Comparison of ENCODE assay signal across 8 cellular contexts in genomic region chr12:6613015-6613775, GRCh38. TPM values are rescaled to one million over a fixed set of nuclear protein-coding genes. Genes with fewer than 3 reads are reported as not detected.
DNase-seq lines count a peak whose midpoint lies in the region; ATAC-seq, FAIRE-seq and TF ChIP-seq lines count a peak whose summit lies in the region.

No MANE protein-coding gene starts in this region.

- no peaks in the 10 kb centered on the region for H3K36me3 Mint-ChIP-seq in CD14-positive monocyte

- peak overlapping the region; percentile 76 for H2AFZ ChIP-seq in GM12878 (ENCODE audit: control insufficient read depth, low read depth, low read length)

- no peak for FAIRE-seq in GM12878 (lab: Jason Lieb, UNC)

- CTCF ChIA-PET in GM12878 (lab: Yijun Ruan, JAX) = interaction anchor here (0.6 to 3.9 kb wide), 14 partner anchors 9 to 283 kb away, joined by 3 to 21 read pairs (median 4); partner anchors contain the start of genes COPS7A and ZNF384

- H3K27me3 Mint-ChIP-seq in CD14-positive monocyte (ENCODE audit: low read depth in 3 of 3) = peaks cover 0 to 3% (median 3%) of the 10 kb centered on the region in 3 donors

- 19% methylated on average over 17 of the region's 17 CpGs for WGBS in GM12878 (ENCODE audit: insufficient coverage, insufficient replicate concordance, low lambda C conversion rate, missing lambda C conversion rate)

- no peaks in the 10 kb centered on the region for H4K20me1 ChIP-seq in GM12878 (ENCODE audit: control insufficient read depth, insufficient read depth)

- H3K9me3 Mint-ChIP-seq in CD14-positive monocyte = peaks cover 0 to 3% (median 0%) of the 10 kb centered on the region in 7 donors

- peak; percentile 19 for ATAC-seq in GM12878
- ATAC-seq in HG02981 (IDR thresholded peaks at IDR 0.05; ENCODE audit: unreplicated experiment) = no peak
- ATAC-seq in HG03442 (IDR thresholded peaks at IDR 0.05; ENCODE audit: unreplicated experiment) = no peak

- RAD21 ChIA-PET in GM12878 (lab: Charles Lee; ENCODE audit: unreplicated experiment) = interaction anchor here (0.6 to 2.6 kb wide), 13 partner anchors 9 to 148 kb away, joined by 3 to 13 read pairs (median 5); partner anchors contain the start of genes LPAR5, MLF2 and ZNF384

- peak overlapping the region; percentile 75 for H3K4me2 ChIP-seq in GM12878 (ENCODE audit: control insufficient read depth, insufficient read depth)

- no peaks in the 10 kb centered on the region for H3K36me3 ChIP-seq in GM12878 (ENCODE audit: control insufficient read depth in 2 of 2, insufficient read depth in 2 of 2, low read length in 1 of 2)

- in situ Hi-C loops in GM12878 (cut with MboI) = no loop called here

- peak overlapping the region; percentile 97 for H3K27ac ChIP-seq in HL-60 (replicated peaks)
- peak overlapping the region; percentile 75 for H3K27ac ChIP-seq in GM12878 (ENCODE audit: control insufficient read depth, insufficient read depth)

- no peaks in the 10 kb centered on the region for H3K9me3 ChIP-seq in GM12878 (replicated peaks; ENCODE audit: control insufficient read depth, insufficient read depth, low read length)

- peak overlapping the region; percentile 47 for H3K9ac ChIP-seq in GM12878 (ENCODE audit: control insufficient read depth, insufficient read depth, low read length)

- peaks cover 48% of the 10 kb centered on the region for H3K4me1 Mint-ChIP-seq in CD14-positive monocyte

- no TSS peak for BruUV-seq in GM12878 (replicated peaks; lab: Mats Ljungman, UMichigan)

- H3K27me3 ChIP-seq in HL-60 (ENCODE audit: insufficient read depth, poor library complexity, severe bottlenecking) (no peaks in the 10 kb centered on the region), GM12878 (replicated peaks in 1 of 2; ENCODE audit: control insufficient read depth in 2 of 2, insufficient read depth in 2 of 2, low read length in 1 of 2) (no peaks in the 10 kb centered on the region)

- peak overlapping the region; percentile 60 to 73 for H3K4me3 Mint-ChIP-seq in CD14-positive monocyte

- H3K4me1 ChIP-seq in GM12878 (ENCODE audit: control insufficient read depth, insufficient read depth, low read length) = peaks cover 32% of the 10 kb centered on the region

- H3K27ac Mint-ChIP-seq in CD14-positive monocyte = peak overlapping the region; percentile 43 to 85 (median 74)

- intact Hi-C loops in CD14-positive monocyte (cut with micrococcal nuclease) = no loop called here
- intact Hi-C loops in GM12878 (cut with micrococcal nuclease; ENCODE audit: unreplicated experiment) = loop anchor here (1.0 kb wide), 1 partner anchor 76 kb away; the partner anchor contains the start of gene ZNF384

- TF ChIP-seq POLR2A in GM12878 (IDR thresholded peaks at IDR 0.05; ENCODE audit: low read depth, low read length) = no peak; the same call in 1 of the 2 replicates

- no peak for DNase-seq in CD14-positive monocyte (ENCODE audit: low spot score)
- peak; percentile 93 to 95 for DNase-seq in HL-60 (ENCODE audit: low read depth in 1 of 2, low spot score in 1 of 2)
- DNase-seq in NCI-H748 treated with DMSO at 0.1 percent for 48 hours (lab: John Stamatoyannopoulos, UW) = peak; percentile 50
- no peak for DNase-seq in GM12878 (ENCODE audit: low read depth, low spot score)
- DNase-seq in renal cortical epithelial cell (ENCODE audit: low read depth) = peak; percentile 58

- H3K79me2 ChIP-seq in GM12878 (ENCODE audit: control insufficient read depth, insufficient read depth, low read length) = no peaks in the 10 kb centered on the region

- POLR2A ChIA-PET in GM12878 (lab: Charles Lee) = interaction anchor here (0.6 to 2.5 kb wide), 19 partner anchors 8 to 258 kb away, joined by 3 to 13 read pairs (median 5); partner anchors contain the start of genes CDCA3, LPAR5, PTMS and USP5

- H3K4me3 ChIP-seq in HL-60 (replicated peaks; ENCODE audit: insufficient read depth, low read length) (peak overlapping the region; percentile 13; the same call in 1 of the 2 replicates), GM12878 (no peak overlapping the region), iPS-11a (ENCODE audit: low read depth, low read length) (peak overlapping the region; percentile 17)

- TF ChIP-seq EP300 in GM12878 (IDR thresholded peaks at IDR 0.05; ENCODE audit: borderline replicate concordance in 1 of 2, control insufficient read depth in 1 of 2, low read depth in 2 of 2, low read length in 2 of 2) = no peak

- no peak for TF ChIP-seq CTCF in CD14-positive monocyte (IDR thresholded peaks at IDR 0.05)
- TF ChIP-seq CTCF in HL-60 (IDR thresholded peaks at IDR 0.05; ENCODE audit: insufficient read depth, low read length) = no peak
- no peak for TF ChIP-seq CTCF in GM12878 (IDR thresholded peaks at IDR 0.05 in 2 of 3, conservative IDR thresholded peaks at IDR 0.05 in 1 of 3; ENCODE audit: control insufficient read depth in 2 of 3, extremely low read depth in 1 of 3, insufficient read depth in 1 of 3, low read depth in 3 of 3, low read length in 3 of 3)

- SMC1A ChIA-PET in GM12878 (lab: Charles Lee; ENCODE audit: uncharacterized antibody, unreplicated experiment) = interaction anchor here (0.6 to 3.7 kb wide), 12 partner anchors 9 to 1334 kb away, joined by 3 to 13 read pairs (median 4); no protein-coding TSS in a partner anchor

- no peak for TF ChIP-seq RAD21 in GM12878 (IDR thresholded peaks at IDR 0.05; ENCODE audit: insufficient read depth, low read depth, low read length)

RNA-seq across cellular contexts. Expression of gene CHD4, which starts 6.0 kb away (rescaled TPM):
- 10 to 100 TPM in 1 of 2 donors, 1 to 10 TPM in 1; 9.9 to 16.2 TPM for polyA plus RNA-seq in CD14-positive monocyte
- 232 and 247 TPM in 2 replicates for total RNA-seq in GM12878 (2013; cell fraction: nucleolus; rRNA removed)
- total RNA-seq in GM12878 (2014; rRNA removed) = 303 and 304 TPM in 2 replicates
- total RNA-seq in GM12878 (2014; rRNA removed; fragmentation: Illumina TruSeq; extraction: Trizol) = 182 and 184 TPM in 2 replicates
- 323 and 342 TPM in 2 replicates for total RNA-seq in GM12878 (2021)
- polyA plus RNA-seq in GM12878 (2011; ENCODE audit: low read depth) = 145 TPM
- 83.6 and 113 TPM in 2 replicates for polyA plus RNA-seq in GM12878 (2011; rRNA removed)
- polyA plus RNA-seq in GM12878 (2011; cell fraction: cytosol; rRNA removed) = 141 and 175 TPM in 2 replicates
- polyA plus RNA-seq in GM12878 (2011; cell fraction: nucleus; rRNA removed) = 211 and 406 TPM in 2 replicates
- polyA plus RNA-seq in GM12878 (2012) = 107 and 108 TPM in 2 replicates
- 250 and 254 TPM in 2 replicates for polyA plus RNA-seq in GM12878 (2014; fragmentation: Illumina TruSeq; extraction: Trizol)
- polyA plus RNA-seq in GM12878 (2014; fragmentation: Nextera tagmentation; extraction: Ambion mirVana) = 100 to 1,000 TPM in 1 of 2 experiments, 10 to 100 TPM in 1; 58.6 to 109 TPM
- 179 and 208 TPM in 2 replicates for polyA plus RNA-seq in GM12878 (2014; rRNA removed)
- 100 to 1,000 TPM in 1 of 2 experiments, 10 to 100 TPM in 1; 99.6 to 109 TPM for polyA plus RNA-seq in GM12878 (2016; fragmentation: Nextera tagmentation; extraction: Ambion mirVana)
- 223 and 229 TPM in 2 replicates for polyA minus RNA-seq in GM12878 (2011; rRNA and poly(A)+ RNA removed)
- 125 and 140 TPM in 2 replicates for polyA minus RNA-seq in GM12878 (2011; cell fraction: cytosol; rRNA and poly(A)+ RNA removed)
- 64.0 and 145 TPM in 2 replicates for polyA minus RNA-seq in GM12878 (2011; cell fraction: nucleus; rRNA and poly(A)+ RNA removed)
- 228 and 358 TPM in 2 replicates for total RNA-seq in renal cortical epithelial cell

RNA-seq across cellular contexts. Expression of gene LPAR5, which starts 22.6 kb away (rescaled TPM):
- polyA plus RNA-seq in CD14-positive monocyte = under 1 TPM; 0.14 to 0.18 TPM
- 21.8 and 24.3 TPM in 2 replicates for total RNA-seq in GM12878 (2013; cell fraction: nucleolus; rRNA removed)
- 4.1 and 4.6 TPM in 2 replicates for total RNA-seq in GM12878 (2014; rRNA removed)
- 2.0 and 2.1 TPM in 2 replicates for total RNA-seq in GM12878 (2014; rRNA removed; fragmentation: Illumina TruSeq; extraction: Trizol)
- 7.9 and 8.2 TPM in 2 replicates for total RNA-seq in GM12878 (2021)
- 2.0 TPM for polyA plus RNA-seq in GM12878 (2011; ENCODE audit: low read depth)
- 4.2 and 5.7 TPM in 2 replicates for polyA plus RNA-seq in GM12878 (2011; rRNA removed)
- polyA plus RNA-seq in GM12878 (2011; cell fraction: cytosol; rRNA removed) = 10.9 and 12.6 TPM in 2 replicates
- polyA plus RNA-seq in GM12878 (2011; cell fraction: nucleus; rRNA removed) = 7.1 and 8.7 TPM in 2 replicates
- polyA plus RNA-seq in GM12878 (2012) = 2.7 and 5.0 TPM in 2 replicates
- polyA plus RNA-seq in GM12878 (2014; fragmentation: Illumina TruSeq; extraction: Trizol) = 4.5 and 5.2 TPM in 2 replicates
- polyA plus RNA-seq in GM12878 (2014; fragmentation: Nextera tagmentation; extraction: Ambion mirVana) = 1 to 10 TPM; 1.3 to 1.7 TPM
- polyA plus RNA-seq in GM12878 (2014; rRNA removed) = 6.1 and 7.2 TPM in 2 replicates
- polyA plus RNA-seq in GM12878 (2016; fragmentation: Nextera tagmentation; extraction: Ambion mirVana) = 1 to 10 TPM; 5.4 to 5.6 TPM
- polyA minus RNA-seq in GM12878 (2011; rRNA and poly(A)+ RNA removed) = 6.6 and 10.1 TPM in 2 replicates
- polyA minus RNA-seq in GM12878 (2011; cell fraction: cytosol; rRNA and poly(A)+ RNA removed) = 6.5 and 8.4 TPM in 2 replicates
- polyA minus RNA-seq in GM12878 (2011; cell fraction: nucleus; rRNA and poly(A)+ RNA removed) = 3.3 and 6.4 TPM in 2 replicates
- total RNA-seq in renal cortical epithelial cell = 0.17 TPM in 1 of 2 replicates, not detected in the other

RNA-seq across cellular contexts. Expression of gene ACRBP, which starts 34.0 kb away (rescaled TPM):
- 10 to 100 TPM; 10.2 to 10.3 TPM for polyA plus RNA-seq in CD14-positive monocyte
- 4.5 and 4.9 TPM in 2 replicates for total RNA-seq in GM12878 (2013; cell fraction: nucleolus; rRNA removed)
- total RNA-seq in GM12878 (2014; rRNA removed) = 0.27 and 1.1 TPM in 2 replicates
- 0.69 and 1.1 TPM in 2 replicates for total RNA-seq in GM12878 (2014; rRNA removed; fragmentation: Illumina TruSeq; extraction: Trizol)
- total RNA-seq in GM12878 (2021) = 1.4 and 1.8 TPM in 2 replicates
- 0.55 TPM for polyA plus RNA-seq in GM12878 (2011; ENCODE audit: low read depth)
- polyA plus RNA-seq in GM12878 (2011; rRNA removed) = 0.80 and 0.84 TPM in 2 replicates
- 0.94 and 1.2 TPM in 2 replicates for polyA plus RNA-seq in GM12878 (2011; cell fraction: cytosol; rRNA removed)
- polyA plus RNA-seq in GM12878 (2011; cell fraction: nucleus; rRNA removed) = 4.5 and 4.6 TPM in 2 replicates
- 0.73 and 1.9 TPM in 2 replicates for polyA plus RNA-seq in GM12878 (2012)
- polyA plus RNA-seq in GM12878 (2014; fragmentation: Illumina TruSeq; extraction: Trizol) = 0.75 and 1.5 TPM in 2 replicates
- under 1 TPM; 0.64 to 0.80 TPM for polyA plus RNA-seq in GM12878 (2014; fragmentation: Nextera tagmentation; extraction: Ambion mirVana)
- 0.80 and 0.94 TPM in 2 replicates for polyA plus RNA-seq in GM12878 (2014; rRNA removed)
- 1 to 10 TPM in 1 of 2 experiments, under 1 TPM in 1; 0.54 to 1.3 TPM for polyA plus RNA-seq in GM12878 (2016; fragmentation: Nextera tagmentation; extraction: Ambion mirVana)
- 1.3 and 3.7 TPM in 2 replicates for polyA minus RNA-seq in GM12878 (2011; rRNA and poly(A)+ RNA removed)
- not detected in 2 replicates for polyA minus RNA-seq in GM12878 (2011; cell fraction: cytosol; rRNA and poly(A)+ RNA removed)
- polyA minus RNA-seq in GM12878 (2011; cell fraction: nucleus; rRNA and poly(A)+ RNA removed) = 2.3 and 2.4 TPM in 2 replicates
- total RNA-seq in renal cortical epithelial cell = 0.15 and 0.17 TPM in 2 replicates

RNA-seq across cellular contexts. Expression of gene NOP2, which starts 45.1 kb away (rescaled TPM):
- polyA plus RNA-seq in CD14-positive monocyte (1 to 10 TPM; 3.9 to 5.7 TPM), GM12878 (2011; rRNA removed) (74.7 and 91.2 TPM in 2 replicates), GM12878 (2014; fragmentation: Illumina TruSeq; extraction: Trizol) (116 and 121 TPM in 2 replicates), GM12878 (2014; fragmentation: Nextera tagmentation; extraction: Ambion mirVana) (10 to 100 TPM; 26.5 to 27.3 TPM), GM12878 (2014; rRNA removed) (96.9 and 98.8 TPM in 2 replicates), GM12878 (2016; fragmentation: Nextera tagmentation; extraction: Ambion mirVana) (100 to 1,000 TPM; 112 to 114 TPM)
- total RNA-seq in GM12878 (2013; cell fraction: nucleolus; rRNA removed) = 92.6 and 92.8 TPM in 2 replicates
- total RNA-seq in GM12878 (2014; rRNA removed) (93.6 and 97.4 TPM in 2 replicates), GM12878 (2014; rRNA removed; fragmentation: Illumina TruSeq; extraction: Trizol) (61.3 and 62.3 TPM in 2 replicates), GM12878 (2021) (99.1 and 102 TPM in 2 replicates), renal cortical epithelial cell (16.5 and 32.3 TPM in 2 replicates)
- polyA plus RNA-seq in GM12878 (2011; ENCODE audit: low read depth) = 48.7 TPM
- polyA plus RNA-seq in GM12878 (2011; cell fraction: cytosol; rRNA removed) = 67.5 and 81.8 TPM in 2 replicates
- 193 and 252 TPM in 2 replicates for polyA plus RNA-seq in GM12878 (2011; cell fraction: nucleus; rRNA removed)
- 40.1 and 60.0 TPM in 2 replicates for polyA plus RNA-seq in GM12878 (2012)
- 36.6 and 67.0 TPM in 2 replicates for polyA minus RNA-seq in GM12878 (2011; rRNA and poly(A)+ RNA removed)
- polyA minus RNA-seq in GM12878 (2011; cell fraction: cytosol; rRNA and poly(A)+ RNA removed) = 19.4 and 32.1 TPM in 2 replicates
- 30.7 and 68.6 TPM in 2 replicates for polyA minus RNA-seq in GM12878 (2011; cell fraction: nucleus; rRNA and poly(A)+ RNA removed)

RNA-seq across cellular contexts. Expression of gene ING4, which starts 49.7 kb away (rescaled TPM):
- 10 to 100 TPM; 62.2 to 64.0 TPM for polyA plus RNA-seq in CD14-positive monocyte
- total RNA-seq in GM12878 (2013; cell fraction: nucleolus; rRNA removed) = 68.2 and 72.6 TPM in 2 replicates
- total RNA-seq in GM12878 (2014; rRNA removed) = 21.7 and 23.7 TPM in 2 replicates
- total RNA-seq in GM12878 (2014; rRNA removed; fragmentation: Illumina TruSeq; extraction: Trizol) = 20.9 and 21.8 TPM in 2 replicates
- total RNA-seq in GM12878 (2021) = 20.1 and 21.6 TPM in 2 replicates
- polyA plus RNA-seq in GM12878 (2011; ENCODE audit: low read depth) = 33.3 TPM
- polyA plus RNA-seq in GM12878 (2011; rRNA removed) = 53.9 and 63.8 TPM in 2 replicates
- polyA plus RNA-seq in GM12878 (2011; cell fraction: cytosol; rRNA removed) = 34.7 and 41.0 TPM in 2 replicates
- 128 and 163 TPM in 2 replicates for polyA plus RNA-seq in GM12878 (2011; cell fraction: nucleus; rRNA removed)
- polyA plus RNA-seq in GM12878 (2012) = 36.0 and 39.8 TPM in 2 replicates
- polyA plus RNA-seq in GM12878 (2014; fragmentation: Illumina TruSeq; extraction: Trizol) = 33.8 and 39.5 TPM in 2 replicates
- polyA plus RNA-seq in GM12878 (2014; fragmentation: Nextera tagmentation; extraction: Ambion mirVana) = 1 to 10 TPM; 7.2 to 8.9 TPM
- polyA plus RNA-seq in GM12878 (2014; rRNA removed) = 22.6 and 24.2 TPM in 2 replicates
- polyA plus RNA-seq in GM12878 (2016; fragmentation: Nextera tagmentation; extraction: Ambion mirVana) = 10 to 100 TPM; 18.4 to 22.5 TPM
- polyA minus RNA-seq in GM12878 (2011; rRNA and poly(A)+ RNA removed) = 12.8 and 18.6 TPM in 2 replicates
- 4.9 and 6.7 TPM in 2 replicates for polyA minus RNA-seq in GM12878 (2011; cell fraction: cytosol; rRNA and poly(A)+ RNA removed)
- 8.5 and 11.8 TPM in 2 replicates for polyA minus RNA-seq in GM12878 (2011; cell fraction: nucleus; rRNA and poly(A)+ RNA removed)
- total RNA-seq in renal cortical epithelial cell = 45.3 and 67.6 TPM in 2 replicates

Comparison
In these comparisons a context has a peak if more than half of its experiments do, and no peak if none do; other contexts are left out.
1. DNase-seq: peak in HL-60 (2 of 2), NCI-H748 treated with DMSO at 0.1 percent for 48 hours (single experiment) and renal cortical epithelial cell (single experiment); none in CD14-positive monocyte (single experiment) and GM12878 (single experiment).